8 cellular contexts compared by ENCODE assay signal in the genomic region with DNA sequence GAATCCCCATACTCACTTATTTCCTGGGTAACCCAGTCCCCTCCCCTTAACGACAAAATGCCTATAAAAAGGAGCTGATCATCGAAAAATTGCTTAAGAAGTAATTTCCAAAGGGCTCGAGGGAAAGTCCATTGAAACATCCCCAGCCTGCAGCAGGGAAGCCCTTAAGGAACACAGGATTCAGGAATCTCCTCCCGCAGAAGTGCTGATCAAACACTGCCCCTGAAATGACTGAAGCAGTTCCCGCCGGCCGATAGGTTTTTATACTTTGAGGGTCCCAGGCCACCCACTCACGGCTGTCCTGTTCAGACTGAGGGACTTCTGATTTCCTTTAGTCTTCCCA. TPM values are rescaled to one million over a fixed set of nuclear protein-coding genes. Genes with fewer than 3 reads are reported as not detected.
DNase-seq lines count a peak whose midpoint lies in the region; TF ChIP-seq lines count a peak whose summit lies in the region.

No MANE protein-coding gene starts in this region.

- H2AFZ ChIP-seq in MM.1S (ENCODE audit: low read length) (peak overlapping the region; percentile 87), neuronal stem cell (ENCODE audit: low read length) (peak overlapping the region; percentile 86)

- no peak overlapping the region for H2BK15ac ChIP-seq in neuronal stem cell (ENCODE audit: low read length)

- H3K4me2 ChIP-seq in MM.1S (ENCODE audit: low read depth, low read length) (peak overlapping the region; percentile 97), neuronal stem cell (ENCODE audit: insufficient read depth, low read length, poor library complexity, severe bottlenecking) (peak overlapping the region; percentile 59)

- no peak for DNase-seq in CD8-positive, alpha-beta memory T cell
- DNase-seq in MM.1S (no peak), endothelial cell (ENCODE audit: low spot score) (no peak), neuronal stem cell (ENCODE audit: low spot score) (no peak), GM19240 (ENCODE audit: insufficient read length, low spot score) (no peak), cortex of kidney (lab: John Stamatoyannopoulos, UW) (no peak), SW480 (ENCODE audit: low spot score) (no peak)
- DNase-seq in stimulated activated CD4-positive, alpha-beta T cell treated with anti-CD3 and anti-CD28 coated beads, Interleukin-1b, Interleukin-23, amount 100 ng/mL, for 48 hours, result no peak

- no peak overlapping the region for H3K14ac ChIP-seq in neuronal stem cell (ENCODE audit: low read length)

- H2AK5ac ChIP-seq in neuronal stem cell (ENCODE audit: low read depth, low read length), result no peak overlapping the region

- H3K79me2 ChIP-seq in MM.1S (ENCODE audit: low read length), result peaks cover 59% of the 10 kb centered on the region

- peak overlapping the region; percentile 81 for H3K4me3 ChIP-seq in CD8-positive, alpha-beta memory T cell (ENCODE audit: low read length)
- H3K4me3 ChIP-seq in MM.1S (ENCODE audit: low read length) (peak overlapping the region; percentile 96), neuronal stem cell (ENCODE audit: low read length in 2 of 2) (peak overlapping the region; percentile 87 to 91)

- H3K36me3 Mint-ChIP-seq in CD8-positive, alpha-beta memory T cell, result peaks cover 0 to 21% (median 5%) of the 10 kb centered on the region in 3 donors
- H3K36me3 Mint-ChIP-seq in endothelial cell (ENCODE audit: low read depth, unreplicated experiment), result no peaks in the 10 kb centered on the region

- CTCF ChIA-PET in CD8-positive, alpha-beta memory T cell (lab: Charles Lee), result interaction anchor here (0.9 to 1.5 kb wide), 5 partner anchors 27 to 209 kb away, joined by 3 to 4 read pairs (median 3); partner anchors contain the start of genes RPL12 and SLC2A8

- H3K4me3 Mint-ChIP-seq in CD8-positive, alpha-beta memory T cell, result peak overlapping the region; percentile 94 to 100 (median 98)
- peak overlapping the region; percentile 98 for H3K4me3 Mint-ChIP-seq in endothelial cell (ENCODE audit: unreplicated experiment)

- no peak overlapping the region for H3K18ac ChIP-seq in neuronal stem cell (ENCODE audit: low read length)

- WGBS in neuronal stem cell (ENCODE audit: extremely low coverage in 2 of 2, insufficient read length in 2 of 2, insufficient replicate concordance in 1 of 2), 2 donors, result no CpG with 5 or more reads among the region's 8 CpGs

- peak overlapping the region; percentile 93 to 99 (median 96) for H3K27ac Mint-ChIP-seq in CD8-positive, alpha-beta memory T cell
- peak overlapping the region; percentile 72 for H3K27ac Mint-ChIP-seq in endothelial cell (ENCODE audit: unreplicated experiment)

- H4K20me1 ChIP-seq in MM.1S (ENCODE audit: insufficient read depth, low read length), result no peaks in the 10 kb centered on the region

- H3K79me1 ChIP-seq in neuronal stem cell (ENCODE audit: low read depth, low read length), result peaks cover 9% of the 10 kb centered on the region

- POLR2A ChIA-PET in CD8-positive, alpha-beta memory T cell (lab: Charles Lee), result interaction anchor here (0.6 to 1.7 kb wide), 2 partner anchors 28 to 175 kb away, joined by 12 to 17 read pairs; partner anchors contain the start of genes LRSAM1 and RPL12

- no peaks in the 10 kb centered on the region for H3K9me3 Mint-ChIP-seq in CD8-positive, alpha-beta memory T cell
- no peaks in the 10 kb centered on the region for H3K9me3 Mint-ChIP-seq in endothelial cell (ENCODE audit: unreplicated experiment)

- no peak overlapping the region for H4K91ac ChIP-seq in neuronal stem cell (ENCODE audit: low read depth, low read length, poor library complexity)

- TF ChIP-seq CTCF in MM.1S (IDR thresholded peaks at IDR 0.05; ENCODE audit: low read length) (no peak), endothelial cell (IDR thresholded peaks at IDR 0.05; ENCODE audit: unreplicated experiment) (no peak)

- no peak overlapping the region for H4K8ac ChIP-seq in neuronal stem cell (ENCODE audit: low read depth, low read length)

- peak overlapping the region; percentile 78 for H3K27ac ChIP-seq in CD8-positive, alpha-beta memory T cell (ENCODE audit: low read depth, low read length)
- H3K27ac ChIP-seq in MM.1S (ENCODE audit: low read length), result peak overlapping the region; percentile 48; the same call in 1 of the 2 replicates
- H3K27ac ChIP-seq in neuronal stem cell (replicated peaks; ENCODE audit: low read length), result peak overlapping the region; percentile 55

- H3K4me1 ChIP-seq in CD8-positive, alpha-beta memory T cell (ENCODE audit: insufficient read depth, low read length), result peaks cover 31% of the 10 kb centered on the region
- peaks cover 12% of the 10 kb centered on the region for H3K4me1 ChIP-seq in MM.1S (ENCODE audit: low read length)
- H3K4me1 ChIP-seq in neuronal stem cell (ENCODE audit: control insufficient read depth in 2 of 2, insufficient read depth in 1 of 2, low read depth in 1 of 2, low read length in 2 of 2), result peaks cover 9 to 10% of the 10 kb centered on the region in 2 donors

- H3K9ac ChIP-seq in MM.1S (ENCODE audit: low read length), result peak overlapping the region; percentile 85
- no peak overlapping the region for H3K9ac ChIP-seq in neuronal stem cell (ENCODE audit: low read depth, low read length, poor library complexity)

- no peak overlapping the region for H2BK12ac ChIP-seq in neuronal stem cell (ENCODE audit: low read length)

- H3K4me1 Mint-ChIP-seq in CD8-positive, alpha-beta memory T cell, result peaks cover 43 to 57% (median 51%) of the 10 kb centered on the region in 3 donors
- peaks cover 36% of the 10 kb centered on the region for H3K4me1 Mint-ChIP-seq in endothelial cell (ENCODE audit: unreplicated experiment)

- no peak overlapping the region for H3K23ac ChIP-seq in neuronal stem cell (ENCODE audit: low read depth, low read length, poor library complexity)

- H3K9me3 ChIP-seq in CD8-positive, alpha-beta memory T cell (ENCODE audit: low read length), result no peaks in the 10 kb centered on the region
- H3K9me3 ChIP-seq in MM.1S (replicated peaks; ENCODE audit: insufficient read depth, low read length), result no peaks in the 10 kb centered on the region
- peaks cover 0 to 2% of the 10 kb centered on the region in 2 donors for H3K9me3 ChIP-seq in neuronal stem cell (replicated peaks in 1 of 2; ENCODE audit: control insufficient read depth in 2 of 2, insufficient read depth in 1 of 2, low read depth in 1 of 2, low read length in 2 of 2)

- H3K27me3 ChIP-seq in CD8-positive, alpha-beta memory T cell (ENCODE audit: insufficient read depth, low read length, poor library complexity, severe bottlenecking), result no peaks in the 10 kb centered on the region
- H3K27me3 ChIP-seq in MM.1S (replicated peaks; ENCODE audit: insufficient read depth, low read length) (no peaks in the 10 kb centered on the region), neuronal stem cell (ENCODE audit: control insufficient read depth in 3 of 3, insufficient read depth in 3 of 3, low read depth in 1 of 3, low read length in 3 of 3) (no peaks in the 10 kb centered on the region)

- H2BK120ac ChIP-seq in neuronal stem cell (ENCODE audit: low read depth, low read length), result no peak overlapping the region

- no peaks in the 10 kb centered on the region for H3K9me2 ChIP-seq in MM.1S (replicated peaks; ENCODE audit: insufficient read depth, low read length)

- no peak overlapping the region for H2BK5ac ChIP-seq in neuronal stem cell (ENCODE audit: low read length)

- no peak overlapping the region for H3K4ac ChIP-seq in neuronal stem cell (ENCODE audit: low read length)

- no peaks in the 10 kb centered on the region for H3K36me3 ChIP-seq in CD8-positive, alpha-beta memory T cell (ENCODE audit: insufficient read depth, low read length)
- no peaks in the 10 kb centered on the region for H3K36me3 ChIP-seq in MM.1S (replicated peaks; ENCODE audit: insufficient read depth, low read length)
- H3K36me3 ChIP-seq in neuronal stem cell (replicated peaks in 1 of 2; ENCODE audit: control insufficient read depth in 2 of 2, insufficient read depth in 2 of 2, low read length in 2 of 2), result peaks cover 4 to 19% of the 10 kb centered on the region in 2 donors

- H3K27me3 Mint-ChIP-seq in CD8-positive, alpha-beta memory T cell, result no peaks in the 10 kb centered on the region
- no peaks in the 10 kb centered on the region for H3K27me3 Mint-ChIP-seq in endothelial cell (ENCODE audit: unreplicated experiment)

- 0 out of 2 replicates have a peak, but pooled peaks cover 4% of the 10 kb centered on the region for H3F3A ChIP-seq in MM.1S (ENCODE audit: insufficient read depth, low read length)

RNA-seq across cellular contexts. Expression of gene ZNF79, which starts 0.6 kb away (rescaled TPM):
- 10 to 100 TPM; 19.1 to 19.7 TPM for total RNA-seq in CD8-positive, alpha-beta memory T cell
- 6.8 TPM for polyA plus RNA-seq in CD8-positive, alpha-beta memory T cell
- 12.6 TPM for total RNA-seq in endothelial cell (ENCODE audit: unreplicated experiment)
- 3.2 TPM for polyA plus RNA-seq in neuronal stem cell (2013, experiment 1 of 2)
- 3.3 TPM for polyA plus RNA-seq in neuronal stem cell (2013, experiment 2 of 2)

RNA-seq across cellular contexts. Expression of gene SLC2A8, which starts 26.6 kb away (rescaled TPM):
- 1 to 10 TPM; 6.2 to 7.7 TPM for total RNA-seq in CD8-positive, alpha-beta memory T cell
- polyA plus RNA-seq in CD8-positive, alpha-beta memory T cell, result 4.5 TPM
- 21.5 TPM for total RNA-seq in endothelial cell (ENCODE audit: unreplicated experiment)
- polyA plus RNA-seq in neuronal stem cell (2013, experiment 1 of 2), result 10.9 TPM
- polyA plus RNA-seq in neuronal stem cell (2013, experiment 2 of 2), result 10.8 TPM

RNA-seq across cellular contexts. Expression of gene RPL12, which starts 27.6 kb away (rescaled TPM):
- 1,000 to 10,000 TPM; 1,457 to 1,549 TPM for total RNA-seq in CD8-positive, alpha-beta memory T cell
- polyA plus RNA-seq in CD8-positive, alpha-beta memory T cell, result 1,533 TPM
- total RNA-seq in endothelial cell (ENCODE audit: unreplicated experiment), result 1,208 TPM
- 3,244 TPM for polyA plus RNA-seq in neuronal stem cell (2013, experiment 1 of 2)
- 3,233 TPM for polyA plus RNA-seq in neuronal stem cell (2013, experiment 2 of 2)

RNA-seq across cellular contexts. Expression of gene LRSAM1, which starts 27.7 kb away (rescaled TPM):
- total RNA-seq in CD8-positive, alpha-beta memory T cell, result 10 to 100 TPM; 22.6 to 23.0 TPM
- 9.5 TPM for polyA plus RNA-seq in CD8-positive, alpha-beta memory T cell
- 22.6 TPM for total RNA-seq in endothelial cell (ENCODE audit: unreplicated experiment)
- polyA plus RNA-seq in neuronal stem cell (2013, experiment 1 of 2), result 7.6 TPM
- polyA plus RNA-seq in neuronal stem cell (2013, experiment 2 of 2), result 7.2 TPM
